In genomic region chr5:68504306-68504705, GRCh38 we compare ENCODE assay signal across 28 cellular contexts.
"Had no signal": no experiment of that assay in that cellular context is flagged by ENCODE, and none has a peak within 500 bp of the region (broad histone marks: within the 10 kb centered on the region; RNA-seq: fewer than 3 reads in every experiment).

No MANE protein-coding gene starts in this region.

- H3K27ac Mint-ChIP-seq: activated B cell treated with CpG ODN at 0.5 μM for 24 hours; activated CD4-positive, alpha-beta T cell treated with anti-CD3 and anti-CD28 coated beads, Interleukin-2, amount 10 ng/mL, durations not matched to agents 24 days and 14 days; activated CD8-positive, alpha-beta memory T cell treated with anti-CD3 and anti-CD28 coated beads, Interleukin-2, amount 10 ng/mL, durations not matched to agents 7 days and 5 days; activated naive CD4-positive, alpha-beta T cell treated with anti-CD3 and anti-CD28 coated beads, Interleukin-2, amount 50 U/mL, for 72 hours; activated naive CD8-positive, alpha-beta T cell treated with anti-CD3 and anti-CD28 coated beads, Interleukin-2, amount 50 U/mL, for 24 hours; activated T-cell treated with anti-CD3 and anti-CD28 coated beads, Interleukin-2, amount 50 U/mL, for 24 hours; activated T-helper 1 cell treated with anti-CD3 and anti-CD28 coated beads, Interleukin-12 subunit alpha, Interleukin-12 subunit beta, Interleukin-2, Interleukin-4 antibody, amounts not matched to agents 30 ng/mL and 10 ng/mL and 1 ng/mL, durations not matched to agents 14 hours and 24 hours and 36 hours; T-helper 1 cell treated with Interleukin-12 subunit alpha and Interleukin-12 subunit beta and Interleukin-4 antibody, amounts not matched to agents 30 μg/mL and 1 μg/mL, for 36 hours had no signal

- H3K4me3 Mint-ChIP-seq: activated B cell treated with CpG ODN at 0.5 μM for 24 hours; activated CD4-positive, alpha-beta T cell treated with anti-CD3 and anti-CD28 coated beads, Interleukin-2, amount 10 ng/mL, durations not matched to agents 24 days and 14 days; activated CD8-positive, alpha-beta memory T cell treated with anti-CD3 and anti-CD28 coated beads, Interleukin-2, amount 10 ng/mL, durations not matched to agents 7 days and 5 days; activated naive CD8-positive, alpha-beta T cell treated with anti-CD3 and anti-CD28 coated beads, Interleukin-2, amount 50 U/mL, for 24 hours; activated T-cell treated with anti-CD3 and anti-CD28 coated beads, Interleukin-2, amount 50 U/mL, for 24 hours; activated T-helper 1 cell treated with anti-CD3 and anti-CD28 coated beads, Interleukin-12 subunit alpha, Interleukin-12 subunit beta, Interleukin-2, Interleukin-4 antibody, amounts not matched to agents 30 ng/mL and 10 ng/mL and 1 ng/mL, durations not matched to agents 14 hours and 24 hours and 36 hours; T-helper 1 cell treated with Interleukin-12 subunit alpha and Interleukin-12 subunit beta and Interleukin-4 antibody, amounts not matched to agents 30 μg/mL and 1 μg/mL, for 36 hours had no signal

- H3K4me1 ChIP-seq: SJSA1 had no signal

- H3K27me3 ChIP-seq: brain microvascular endothelial cell, cardiac muscle cell, Peyer's patch, SJSA1 had no signal

- H3K36me3 Mint-ChIP-seq: activated CD8-positive, alpha-beta memory T cell treated with anti-CD3 and anti-CD28 coated beads, Interleukin-2, amount 10 ng/mL, durations not matched to agents 7 days and 5 days; activated naive CD4-positive, alpha-beta T cell treated with anti-CD3 and anti-CD28 coated beads, Interleukin-2, amount 50 U/mL, for 72 hours had no signal

- H3K9me3 ChIP-seq: Peyer's patch, SJSA1 had no signal

- H3K27ac ChIP-seq: brain microvascular endothelial cell, cardiac muscle cell, Peyer's patch, RWPE1, SJSA1 had no signal

- ATAC-seq: activated CD8-positive, alpha-beta memory T cell treated with anti-CD3 and anti-CD28 coated beads, Interleukin-2, amount 10 ng/mL, durations not matched to agents 7 days and 5 days; activated naive CD4-positive, alpha-beta T cell treated with anti-CD3 and anti-CD28 coated beads, Interleukin-2, amount 50 U/mL, for 72 hours; activated naive CD8-positive, alpha-beta T cell treated with anti-CD3 and anti-CD28 coated beads, Interleukin-2, amount 50 U/mL, for 24 hours; SK-N-SH treated with all-trans-retinoic acid at 6 μM for 48 hours had no signal

- DNase-seq: activated B cell treated with CpG ODN at 0.5 μM for 24 hours; activated CD4-positive, alpha-beta T cell treated with anti-CD3 and anti-CD28 coated beads for 1 hour; activated CD4-positive, alpha-beta T cell treated with anti-CD3 and anti-CD28 coated beads, Interleukin-2, amount 10 ng/mL, durations not matched to agents 24 days and 14 days; activated CD4-positive, alpha-beta T cell treated with anti-CD3 and anti-CD28 coated beads, Interleukin-2, amount 50 U/mL, for 48 hours; activated CD8-positive, alpha-beta memory T cell treated with anti-CD3 and anti-CD28 coated beads, Interleukin-2, amount 10 ng/mL, durations not matched to agents 7 days and 5 days; activated effector memory CD4-positive, alpha-beta T cell treated with Interleukin-2 at 50 U/mL for 16 hours; activated naive CD4-positive, alpha-beta T cell; activated naive CD8-positive, alpha-beta T cell treated with anti-CD3 and anti-CD28 coated beads, Interleukin-2, amount 50 U/mL, for 24 hours; activated T-cell treated with anti-CD3 and anti-CD28 coated beads, Interleukin-2, amount 50 U/mL, for 24 hours; brain microvascular endothelial cell; Karpas-422; NCI-H146; NCI-H1930; NCI-H2171; NCI-H2227 treated with DMSO at 0.1 percent for 48 hours; NCI-H526; NCI-H774; Peyer's patch; Right ventricle myocardium superior; SW 1271; T-helper 9 cell had no signal

- H3K36me3 ChIP-seq: brain microvascular endothelial cell, cardiac muscle cell, Peyer's patch, SJSA1 had no signal

- H3K4me1 Mint-ChIP-seq: activated B cell treated with CpG ODN at 0.5 μM for 24 hours; activated CD4-positive, alpha-beta T cell treated with anti-CD3 and anti-CD28 coated beads, Interleukin-2, amount 10 ng/mL, durations not matched to agents 24 days and 14 days; activated CD8-positive, alpha-beta memory T cell treated with anti-CD3 and anti-CD28 coated beads, Interleukin-2, amount 10 ng/mL, durations not matched to agents 7 days and 5 days; activated naive CD8-positive, alpha-beta T cell treated with anti-CD3 and anti-CD28 coated beads, Interleukin-2, amount 50 U/mL, for 24 hours had no signal

- H3K9me3 Mint-ChIP-seq: activated T-helper 1 cell treated with anti-CD3 and anti-CD28 coated beads, Interleukin-12 subunit alpha, Interleukin-12 subunit beta, Interleukin-2, Interleukin-4 antibody, amounts not matched to agents 30 ng/mL and 10 ng/mL and 1 ng/mL, durations not matched to agents 14 hours and 24 hours and 36 hours; T-helper 1 cell treated with Interleukin-12 subunit alpha and Interleukin-12 subunit beta and Interleukin-4 antibody, amounts not matched to agents 30 μg/mL and 1 μg/mL, for 36 hours had no signal

- H3K4me3 ChIP-seq: cardiac muscle cell, Peyer's patch, SJSA1 had no signal

- H3K27me3 Mint-ChIP-seq: activated CD8-positive, alpha-beta memory T cell treated with anti-CD3 and anti-CD28 coated beads, Interleukin-2, amount 10 ng/mL, durations not matched to agents 7 days and 5 days; activated naive CD8-positive, alpha-beta T cell treated with anti-CD3 and anti-CD28 coated beads, Interleukin-2, amount 50 U/mL, for 24 hours; activated T-cell treated with anti-CD3 and anti-CD28 coated beads, Interleukin-2, amount 50 U/mL, for 24 hours had no signal
